21 cellular contexts compared by ENCODE assay signal in genomic region chr16:46753015-46753414, GRCh38. TPM values are rescaled to one million over a fixed set of nuclear protein-coding genes. Genes with fewer than 3 reads are reported as not detected.
A peak's percentile ranks its signal among the peaks of the same experiment; 100 is the strongest.
DNase-seq lines count a peak whose midpoint lies in the region; ATAC-seq and TF ChIP-seq lines count a peak whose summit lies in the region.
"Had no signal": no experiment of that assay in that cellular context is flagged by ENCODE, and none has a peak within 500 bp of the region (broad histone marks: within the 10 kb centered on the region; RNA-seq: fewer than 3 reads in every experiment).

No MANE protein-coding gene starts in this region.

- peak overlapping the region in 7 of 10 donors; percentile 5 to 91 (median 35) for H3K27ac ChIP-seq in heart right ventricle
- peak overlapping the region; percentile 86 for H3K27ac ChIP-seq in OCI-LY1 (ENCODE audit: low read depth, low read length, poor library complexity, severe bottlenecking)
- no peak overlapping the region for H3K27ac ChIP-seq in mesendoderm (ENCODE audit: low read depth, low read length)
- H3K27ac ChIP-seq in prostate gland, result no peak overlapping the region
- H3K27ac ChIP-seq: HL-60, KMS-11, SK-N-MC had no signal

- intact Hi-C loops in heart right ventricle (cut with DNase I), result no loop called here
- intact Hi-C loops in cardiac septum (cut with DNase I), result no loop called here
- intact Hi-C loops in activated CD4-positive, alpha-beta memory T cell treated with anti-CD3 and anti-CD28 coated beads for 36 hours (cut with micrococcal nuclease), result no loop called here
- intact Hi-C loops in prostate gland (cut with DNase I), result no loop called here

- H4K8ac ChIP-seq in mesendoderm (ENCODE audit: low read depth, low read length), result no peak overlapping the region

- H3K4me1 ChIP-seq in heart right ventricle, result peaks cover 5 to 77% (median 12%) of the 10 kb centered on the region in 9 donors
- H3K4me1 ChIP-seq in OCI-LY1 (ENCODE audit: insufficient read depth, low read length, severe bottlenecking), result peaks cover 73% of the 10 kb centered on the region
- H3K4me1 ChIP-seq in mesendoderm (ENCODE audit: control insufficient read depth, low read depth, low read length), result peaks cover 8% of the 10 kb centered on the region
- no peaks in the 10 kb centered on the region for H3K4me1 ChIP-seq in prostate gland (replicated peaks)

- no peaks in the 10 kb centered on the region for H4K20me1 ChIP-seq in OCI-LY1 (ENCODE audit: insufficient read depth, low read length)

- CTCF ChIA-PET in activated CD4-positive, alpha-beta memory T cell treated with anti-CD3 and anti-CD28 coated beads for 36 hours (lab: Charles Lee), result no interaction called here

- H3K4me3 ChIP-seq in heart right ventricle, result no peak overlapping the region
- H3K4me3 ChIP-seq in OCI-LY1 (ENCODE audit: low read depth, low read length, poor library complexity, severe bottlenecking), result no peak overlapping the region
- H3K4me3 ChIP-seq in mesendoderm (ENCODE audit: low read length), result no peak overlapping the region
- no peak overlapping the region for H3K4me3 ChIP-seq in prostate gland
- H3K4me3 ChIP-seq: SK-N-MC had no signal

- H2BK15ac ChIP-seq in mesendoderm (replicated peaks; ENCODE audit: low read depth), result no peak overlapping the region

- H3K23ac ChIP-seq in mesendoderm (ENCODE audit: low read length), result no peak overlapping the region

- no peaks in the 10 kb centered on the region for H3K9me3 Mint-ChIP-seq in activated CD4-positive, alpha-beta memory T cell treated with anti-CD3 and anti-CD28 coated beads for 36 hours
- H3K9me3 Mint-ChIP-seq: CD4-positive, CD25-positive, alpha-beta regulatory T cell; H9; HFFc6 had no signal

- no peaks in the 10 kb centered on the region for H3K79me2 ChIP-seq in OCI-LY1 (ENCODE audit: insufficient read depth, low read length)
- no peaks in the 10 kb centered on the region for H3K79me2 ChIP-seq in mesendoderm (ENCODE audit: control insufficient read depth, insufficient read depth, low read length)

- no peak overlapping the region for H4K5ac ChIP-seq in mesendoderm (ENCODE audit: low read length)

- no peak overlapping the region for H3K9ac ChIP-seq in OCI-LY1 (ENCODE audit: low read length)
- H3K9ac ChIP-seq in mesendoderm (ENCODE audit: low read length), result no peak overlapping the region
- H3K9ac ChIP-seq: KMS-11 had no signal

- H3K27me3 Mint-ChIP-seq in activated CD4-positive, alpha-beta memory T cell treated with anti-CD3 and anti-CD28 coated beads for 36 hours, result peaks cover 2% of the 10 kb centered on the region

- no peaks in the 10 kb centered on the region; the same call in 1 of the 2 replicates for H3F3A ChIP-seq in OCI-LY1 (ENCODE audit: insufficient read depth, low read length)

- POLR2A ChIA-PET in activated CD4-positive, alpha-beta memory T cell treated with anti-CD3 and anti-CD28 coated beads for 36 hours (lab: Charles Lee), result no interaction called here

- no peak overlapping the region; the same call in 1 of the 2 replicates for H2AFZ ChIP-seq in OCI-LY1 (ENCODE audit: low read length)

- H3K4me2 ChIP-seq in OCI-LY1 (ENCODE audit: low read length) (no peak overlapping the region), mesendoderm (ENCODE audit: low read length) (no peak overlapping the region)
- H3K4me2 ChIP-seq: KMS-11 had no signal

- WGBS in heart right ventricle, 2 donors, result 56 to 76% methylated on average over 5 of the region's 5 CpGs
- no CpG with 5 or more reads among the region's 5 CpGs for WGBS in mesendoderm (ENCODE audit: extremely low coverage, insufficient coverage, low lambda C conversion rate)
- 58% methylated on average over 5 of the region's 5 CpGs for WGBS in prostate gland

- H3K56ac ChIP-seq in mesendoderm (ENCODE audit: low read length), result no peak overlapping the region

- H3K36me3 Mint-ChIP-seq in activated CD4-positive, alpha-beta memory T cell treated with anti-CD3 and anti-CD28 coated beads for 36 hours, result no peaks in the 10 kb centered on the region
- H3K36me3 Mint-ChIP-seq: CD4-positive, CD25-positive, alpha-beta regulatory T cell had no signal

- no peak overlapping the region for H2AK5ac ChIP-seq in mesendoderm (ENCODE audit: low read length)

- H3K4ac ChIP-seq in mesendoderm (ENCODE audit: low read depth, low read length), result peak overlapping the region; percentile 5

- H3K27me3 ChIP-seq in heart right ventricle, result peaks cover 0 to 4% (median 0%) of the 10 kb centered on the region in 7 donors
- no peaks in the 10 kb centered on the region for H3K27me3 ChIP-seq in OCI-LY1 (ENCODE audit: insufficient read depth, low read length)
- H3K27me3 ChIP-seq in mesendoderm (ENCODE audit: insufficient read depth, low read length, poor library complexity), result no peaks in the 10 kb centered on the region
- no peaks in the 10 kb centered on the region for H3K27me3 ChIP-seq in prostate gland (replicated peaks; ENCODE audit: insufficient read depth)

- no peak for ATAC-seq in heart right ventricle
- ATAC-seq in HG02884 (IDR thresholded peaks at IDR 0.05; ENCODE audit: unreplicated experiment), result no peak

- H3K18ac ChIP-seq in mesendoderm (ENCODE audit: low read length), result no peak overlapping the region

- DNase-seq in heart right ventricle, result no peak
- DNase-seq in cardiac septum (ENCODE audit: low spot score), result no peak
- no peak for DNase-seq in mesendoderm
- no peak for DNase-seq in activated CD4-positive, alpha-beta memory T cell treated with anti-CD3 and anti-CD28 coated beads for 36 hours
- DNase-seq in prostate gland (ENCODE audit: low spot score), result no peak
- DNase-seq: CD4-positive, CD25-positive, alpha-beta regulatory T cell; EL; GF-D8; H9; HFFc6; NCI-H1092 treated with DMSO at 0.1 percent for 48 hours; NCI-H1436 treated with DMSO at 0.1 percent for 48 hours; NCI-H2029 treated with DMSO at 0.1 percent for 48 hours; NCI-H2171 treated with DMSO at 0.1 percent for 48 hours; NCI-H526; SHP77 had no signal

- no peaks in the 10 kb centered on the region for H3K9me3 ChIP-seq in heart right ventricle
- no peaks in the 10 kb centered on the region for H3K9me3 ChIP-seq in OCI-LY1 (ENCODE audit: low read length)
- H3K9me3 ChIP-seq in prostate gland, result no peaks in the 10 kb centered on the region

- TF ChIP-seq CTCF in heart right ventricle (IDR thresholded peaks at IDR 0.05), result no peak
- no peak for TF ChIP-seq CTCF in OCI-LY1 (IDR thresholded peaks at IDR 0.05; ENCODE audit: low read length)
- TF ChIP-seq CTCF in prostate gland (IDR thresholded peaks at IDR 0.05), result no peak

- no peak overlapping the region for H2BK5ac ChIP-seq in mesendoderm (ENCODE audit: low read length)

- TF ChIP-seq POLR2A in prostate gland (IDR thresholded peaks at IDR 0.05), result no peak

- no peaks in the 10 kb centered on the region for H3K9me2 ChIP-seq in OCI-LY1 (ENCODE audit: low read depth, low read length)

- no peaks in the 10 kb centered on the region for H3K4me1 Mint-ChIP-seq in activated CD4-positive, alpha-beta memory T cell treated with anti-CD3 and anti-CD28 coated beads for 36 hours (ENCODE audit: low read depth)

- no peak overlapping the region for H3K4me3 Mint-ChIP-seq in activated CD4-positive, alpha-beta memory T cell treated with anti-CD3 and anti-CD28 coated beads for 36 hours
- H3K4me3 Mint-ChIP-seq: CD4-positive, CD25-positive, alpha-beta regulatory T cell; H9; HFFc6 had no signal

- H3K36me3 ChIP-seq in heart right ventricle (no peaks in the 10 kb centered on the region), OCI-LY1 (ENCODE audit: insufficient read depth, low read length) (no peaks in the 10 kb centered on the region), mesendoderm (ENCODE audit: control insufficient read depth, insufficient read depth, low read length) (no peaks in the 10 kb centered on the region), prostate gland (no peaks in the 10 kb centered on the region)

- H3K27ac Mint-ChIP-seq in activated CD4-positive, alpha-beta memory T cell treated with anti-CD3 and anti-CD28 coated beads for 36 hours, result no peak overlapping the region
- H3K27ac Mint-ChIP-seq: CD4-positive, CD25-positive, alpha-beta regulatory T cell; HFFc6 had no signal

- no peaks in the 10 kb centered on the region for H3K79me1 ChIP-seq in mesendoderm (ENCODE audit: low read length)

- H2BK120ac ChIP-seq in mesendoderm (ENCODE audit: low read depth, low read length), result no peak overlapping the region

RNA-seq across cellular contexts. Expression of gene MYLK3, which starts 4.9 kb away (rescaled TPM):
- total RNA-seq in heart right ventricle (100 to 1,000 TPM; 220 to 458 (median 262) TPM), cardiac septum (150 TPM), prostate gland (10 to 100 TPM in 1 of 2 donors, 1 to 10 TPM in 1; 1.5 to 54.2 TPM)
- 10 to 100 TPM; 63.5 to 69.5 TPM for polyA plus RNA-seq in heart right ventricle
- 0.13 TPM for polyA plus RNA-seq in mesendoderm (2013, experiment 1 of 2)
- 0.18 TPM for polyA plus RNA-seq in mesendoderm (2013, experiment 2 of 2)
- under 1 TPM in 1 of 2 experiments, not detected in 1; 0.15 TPM for total RNA-seq in activated CD4-positive, alpha-beta memory T cell treated with anti-CD3 and anti-CD28 coated beads for 36 hours
- total RNA-seq: CD4-positive, CD25-positive, alpha-beta regulatory T cell had no signal
- polyA plus RNA-seq: CD4-positive, CD25-positive, alpha-beta regulatory T cell had no signal

Comparison
In these comparisons a context has a peak if more than half of its experiments do, and no peak if none do; other contexts are left out.
1. H3K27ac ChIP-seq: peak in heart right ventricle (7 of 10) and OCI-LY1 (single experiment); none in mesendoderm (single experiment) and prostate gland (0 of 2).